Comparison of ENCODE assay signal across 1 cellular context in genomic region chr16:85463672-85464071, GRCh38.
TF ChIP-seq lines count a peak whose summit lies in the region.

No MANE protein-coding gene starts in this region.

TF ChIP-seq in WTC11, 78 proteins besides CTCF, POLR2A, EP300 and RAD21:
- TF ChIP-seq ZNF263 (CRISPR knock-in tag; IDR thresholded peaks at IDR 0.05; ENCODE audit: low read depth) (no peak), PRDM15 (CRISPR knock-in tag; IDR thresholded peaks at IDR 0.05) (0 out of 2 replicates have a peak, but pooled peaks have one; percentile 30), E2F4 (CRISPR knock-in tag; IDR thresholded peaks at IDR 0.05; ENCODE audit: borderline replicate concordance, low read depth) (no peak), ARID4B (CRISPR knock-in tag; IDR thresholded peaks at IDR 0.05; ENCODE audit: borderline replicate concordance) (no peak), CBFB (CRISPR knock-in tag; IDR thresholded peaks at IDR 0.05; ENCODE audit: low read depth) (no peak), ZNF281 (CRISPR knock-in tag; IDR thresholded peaks at IDR 0.05) (no peak), FOXK1 (CRISPR knock-in tag; IDR thresholded peaks at IDR 0.05) (no peak)
